Comparison of ENCODE assay signal across 16 cellular contexts in the genomic region with DNA sequence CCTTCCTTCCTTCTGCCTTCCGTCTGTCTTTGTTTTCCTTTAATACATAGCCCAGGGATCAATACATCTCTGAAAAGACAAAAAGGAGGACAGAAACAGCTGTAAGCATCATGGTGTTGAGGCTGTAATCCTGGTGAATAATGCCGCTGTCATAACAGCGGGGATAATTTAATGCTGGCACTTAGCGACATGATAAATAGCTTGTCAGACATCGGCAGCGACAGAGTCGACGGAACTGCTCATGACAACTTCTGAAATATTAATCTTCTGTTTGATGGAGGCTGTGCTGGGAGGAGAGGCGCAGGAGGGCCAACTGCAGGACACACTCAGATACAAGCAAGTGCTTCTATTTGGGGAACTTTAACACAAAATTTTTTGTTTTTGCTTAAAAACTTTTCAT.
"Had no signal": no experiment of that assay in that cellular context is flagged by ENCODE, and none has a peak within 500 bp of the region (broad histone marks: within the 10 kb centered on the region; RNA-seq: fewer than 3 reads in every experiment).

No MANE protein-coding gene starts in this region.

- H3K27me3 ChIP-seq: neural progenitor cell, ovary had no signal

- H3K9me3 ChIP-seq: heart right ventricle, ovary had no signal

- DNase-seq: activated CD4-positive, alpha-beta memory T cell treated with anti-CD3 and anti-CD28 coated beads for 36 hours; activated gamma-delta T cell; activated naive CD8-positive, alpha-beta T cell treated with anti-CD3 and anti-CD28 coated beads for 36 hours; activated T-cell treated with anti-CD3 and anti-CD28 coated beads, Interleukin-2, amount 50 U/mL, for 48 hours; anterior cingulate cortex; foreskin melanocyte; heart right ventricle; kidney; left ventricle myocardium superior; mesendoderm; ovary; stimulated activated CD4-positive, alpha-beta T cell treated with anti-CD3 and anti-CD28 coated beads, Interleukin-12 subunit alpha, Interleukin-12 subunit beta, amount 100 ng/mL, for 4 hours; stimulated activated naive CD4-positive, alpha-beta T cell; substantia nigra; trophoblast cell had no signal

- H3K4me3 ChIP-seq: heart right ventricle, neural progenitor cell, ovary had no signal

- H3K27ac ChIP-seq: heart right ventricle, neural progenitor cell, ovary had no signal

- ATAC-seq: heart right ventricle, left ventricle myocardium superior had no signal

- H3K36me3 ChIP-seq: heart right ventricle, neural progenitor cell, ovary had no signal

- H3K4me1 ChIP-seq: heart right ventricle, neural progenitor cell had no signal
